ENCODE assay signal across 1 cellular context in genomic region chr1:23825762-23826522, GRCh38.
TF ChIP-seq lines count a peak whose summit lies in the region.

No MANE protein-coding gene starts in this region.

TF ChIP-seq in endothelial cell of umbilical vein, 7 proteins besides CTCF, POLR2A, EP300 and RAD21:
- TF ChIP-seq JUN (IDR thresholded peaks at IDR 0.05; ENCODE audit: borderline replicate concordance, insufficient read depth, insufficient read length, low read depth) (no peak), EZH2 (IDR thresholded peaks at IDR 0.05; ENCODE audit: borderline replicate concordance, low read depth, low read length, severe bottlenecking) (no peak), MAX (IDR thresholded peaks at IDR 0.05; ENCODE audit: insufficient read depth, insufficient read length) (no peak), GATA2 (IDR thresholded peaks at IDR 0.05; ENCODE audit: insufficient read depth, insufficient read length, low read depth, low read length) (no peak), MYC (IDR thresholded peaks at IDR 0.05; ENCODE audit: low read depth, low read length) (no peak), FOS (IDR thresholded peaks at IDR 0.05; ENCODE audit: borderline replicate concordance, insufficient read depth, low read length) (no peak), POLR2AphosphoS5 (IDR thresholded peaks at IDR 0.05; ENCODE audit: insufficient read depth, low read depth, low read length) (no peak)
